ENCODE assay signal across 25 cellular contexts in genomic region chr11:6900327-6900999, GRCh38. TPM values are rescaled to one million over a fixed set of nuclear protein-coding genes. Genes with fewer than 3 reads are reported as not detected.
DNase-seq lines count a peak whose midpoint lies in the region; ATAC-seq and TF ChIP-seq lines count a peak whose summit lies in the region.
"Had no signal": no experiment of that assay in that cellular context is flagged by ENCODE, and none has a peak within 500 bp of the region (broad histone marks: within the 10 kb centered on the region; RNA-seq: fewer than 3 reads in every experiment).

No MANE protein-coding gene starts in this region.

- no peak; the same call in 2 of the 3 replicates for ATAC-seq in RWPE2 (ENCODE audit: low read depth)
- no peak for ATAC-seq in GM19035 (IDR thresholded peaks at IDR 0.05; ENCODE audit: unreplicated experiment)
- no peak for ATAC-seq in Right ventricle myocardium inferior
- ATAC-seq: body of pancreas, esophagus mucosa, lower lobe of right lung had no signal

- H2AFZ ChIP-seq in hepatocyte, result no peak overlapping the region

- no peaks in the 10 kb centered on the region for H3K9me2 ChIP-seq in hepatocyte (replicated peaks; ENCODE audit: insufficient read depth)

- no peak overlapping the region for H3K4me2 ChIP-seq in hepatocyte

- no peak overlapping the region for H3K4me3 Mint-ChIP-seq in activated naive CD4-positive, alpha-beta T cell treated with anti-CD3 and anti-CD28 coated beads, Interleukin-2, amount 10 ng/mL, durations not matched to agents 7 days and 5 days
- H3K4me3 Mint-ChIP-seq: immature natural killer cell, naive B cell had no signal

- no peak overlapping the region for H3K27ac Mint-ChIP-seq in activated naive CD4-positive, alpha-beta T cell treated with anti-CD3 and anti-CD28 coated beads, Interleukin-2, amount 10 ng/mL, durations not matched to agents 7 days and 5 days
- H3K27ac Mint-ChIP-seq: immature natural killer cell, naive B cell had no signal

- no peaks in the 10 kb centered on the region for H4K20me1 ChIP-seq in hepatocyte (ENCODE audit: insufficient read depth, poor library complexity, severe bottlenecking)

- H3K36me3 Mint-ChIP-seq in activated naive CD4-positive, alpha-beta T cell treated with anti-CD3 and anti-CD28 coated beads, Interleukin-2, amount 10 ng/mL, durations not matched to agents 7 days and 5 days, result no peaks in the 10 kb centered on the region
- H3K36me3 Mint-ChIP-seq: immature natural killer cell, naive B cell had no signal

- H3K79me2 ChIP-seq in hepatocyte, result no peaks in the 10 kb centered on the region

- intact Hi-C loops in Right ventricle myocardium inferior (cut with DNase I), result no loop called here

- H3K27ac ChIP-seq in RWPE2 (ENCODE audit: poor library complexity, severe bottlenecking), result no peak overlapping the region
- H3K27ac ChIP-seq in hepatocyte, result no peak overlapping the region
- H3K27ac ChIP-seq in substantia nigra (ENCODE audit: low read depth, low read length, poor library complexity, severe bottlenecking), result no peak overlapping the region
- H3K27ac ChIP-seq: body of pancreas, lower lobe of right lung had no signal

- WGBS in hepatocyte (ENCODE audit: low lambda C conversion rate, missing lambda C conversion rate), result 87% methylated on average over 2 of the region's 2 CpGs

- no peak overlapping the region for H3K4me3 ChIP-seq in RWPE2 (ENCODE audit: severe bottlenecking)
- H3K4me3 ChIP-seq in hepatocyte, result no peak overlapping the region
- H3K4me3 ChIP-seq: body of pancreas, HAP-1, lower lobe of right lung had no signal

- H3K9me3 ChIP-seq in RWPE2 (ENCODE audit: severe bottlenecking) (no peaks in the 10 kb centered on the region), hepatocyte (ENCODE audit: low read depth) (no peaks in the 10 kb centered on the region)
- H3K9me3 ChIP-seq: body of pancreas, HAP-1, lower lobe of right lung had no signal

- peak; percentile 2 for DNase-seq in EL
- DNase-seq in HS-27A (ENCODE audit: low read depth), result peak; percentile 2
- no peak for DNase-seq in RWPE2 (ENCODE audit: low spot score)
- DNase-seq in hepatocyte (ENCODE audit: low spot score), result no peak
- no peak for DNase-seq in activated naive CD4-positive, alpha-beta T cell treated with anti-CD3 and anti-CD28 coated beads, Interleukin-2, amount 10 ng/mL, durations not matched to agents 7 days and 5 days
- DNase-seq in substantia nigra (lab: John Stamatoyannopoulos, UW), result no peak
- DNase-seq in Right ventricle myocardium inferior (ENCODE audit: missing footprints), result no peak
- DNase-seq: activated CD4-positive, alpha-beta T cell treated with anti-CD3 and anti-CD28 coated beads for 4 hours; activated naive CD4-positive, alpha-beta T cell treated with Interleukin-2 at 50 U/mL for 16 hours; body of pancreas; head of caudate nucleus; immature natural killer cell; lower lobe of right lung; naive B cell; NCI-H1436; NCI-H2227 treated with DMSO at 0.1 percent for 48 hours; stimulated activated CD4-positive, alpha-beta T cell treated with anti-CD3 and anti-CD28 coated beads, Interleukin-4, amount 100 ng/mL, for 1 hour; T1000 had no signal

- peaks cover 6% of the 10 kb centered on the region for H3K27me3 Mint-ChIP-seq in activated naive CD4-positive, alpha-beta T cell treated with anti-CD3 and anti-CD28 coated beads, Interleukin-2, amount 10 ng/mL, durations not matched to agents 7 days and 5 days

- no peaks in the 10 kb centered on the region for H3K4me1 Mint-ChIP-seq in activated naive CD4-positive, alpha-beta T cell treated with anti-CD3 and anti-CD28 coated beads, Interleukin-2, amount 10 ng/mL, durations not matched to agents 7 days and 5 days
- H3K4me1 Mint-ChIP-seq: immature natural killer cell, naive B cell had no signal

- H3K9me3 Mint-ChIP-seq in activated naive CD4-positive, alpha-beta T cell treated with anti-CD3 and anti-CD28 coated beads, Interleukin-2, amount 10 ng/mL, durations not matched to agents 7 days and 5 days, result no peaks in the 10 kb centered on the region
- H3K9me3 Mint-ChIP-seq: immature natural killer cell had no signal

- TF ChIP-seq CTCF in RWPE2 (IDR thresholded peaks at IDR 0.05; ENCODE audit: poor library complexity, severe bottlenecking) (peak; percentile 33), hepatocyte (IDR thresholded peaks at IDR 0.05; ENCODE audit: poor library complexity) (peak; percentile 13)

- CTCF ChIA-PET in activated naive CD4-positive, alpha-beta T cell treated with anti-CD3 and anti-CD28 coated beads, Interleukin-2, amount 10 ng/mL, durations not matched to agents 7 days and 5 days (lab: Charles Lee), result no interaction called here

- H3K36me3 ChIP-seq in RWPE2 (ENCODE audit: low read depth), result no peaks in the 10 kb centered on the region
- H3K36me3 ChIP-seq in hepatocyte (replicated peaks; ENCODE audit: insufficient read depth, low read depth), result no peaks in the 10 kb centered on the region
- H3K36me3 ChIP-seq: HAP-1, lower lobe of right lung had no signal

- H3K4me1 ChIP-seq in RWPE2 (ENCODE audit: insufficient read depth, poor library complexity, severe bottlenecking) (no peaks in the 10 kb centered on the region), hepatocyte (ENCODE audit: insufficient read depth) (no peaks in the 10 kb centered on the region)
- H3K4me1 ChIP-seq: body of pancreas, lower lobe of right lung had no signal

- H3K27me3 ChIP-seq in RWPE2 (ENCODE audit: insufficient read depth, poor library complexity, severe bottlenecking) (no peaks in the 10 kb centered on the region), hepatocyte (no peaks in the 10 kb centered on the region)
- H3K27me3 ChIP-seq: body of pancreas had no signal

RNA-seq across cellular contexts. Expression of gene OR2D2, which starts 8.2 kb away (rescaled TPM):
- total RNA-seq in hepatocyte (0.24 and 0.30 TPM in 2 replicates), Right ventricle myocardium inferior (not detected)
- not detected in 2 replicates for polyA plus RNA-seq in hepatocyte
- total RNA-seq: LHCN-M2, lower lobe of right lung, skeletal muscle tissue, subcutaneous adipose tissue had no signal
- polyA plus RNA-seq: immature natural killer cell had no signal

RNA-seq across cellular contexts. Expression of gene OR2D3, which starts 20.3 kb away (rescaled TPM):
- not detected in 2 replicates for total RNA-seq in hepatocyte
- polyA plus RNA-seq in hepatocyte, result 0.15 TPM in 1 of 2 replicates, not detected in the other
- total RNA-seq in Right ventricle myocardium inferior, result not detected
- total RNA-seq: body of pancreas, dermis microvascular lymphatic vessel endothelial cell, esophagus mucosa, LHCN-M2, lower lobe of right lung, skeletal muscle tissue, subcutaneous adipose tissue had no signal
- polyA plus RNA-seq: immature natural killer cell had no signal

RNA-seq across cellular contexts. Expression of gene OR10A4, which starts 24.0 kb away (rescaled TPM):
- total RNA-seq in hepatocyte (not detected in 2 replicates), Right ventricle myocardium inferior (not detected)
- polyA plus RNA-seq in hepatocyte, result not detected in 2 replicates
- total RNA-seq: body of pancreas, dermis microvascular lymphatic vessel endothelial cell, esophagus mucosa, LHCN-M2, lower lobe of right lung, skeletal muscle tissue, subcutaneous adipose tissue had no signal
- polyA plus RNA-seq: immature natural killer cell had no signal

RNA-seq across cellular contexts. Expression of gene ZNF215, which starts 25.8 kb away (rescaled TPM):
- total RNA-seq in hepatocyte (3.3 and 3.6 TPM in 2 replicates), Right ventricle myocardium inferior (0.60 TPM)
- 1.2 and 2.0 TPM in 2 replicates for polyA plus RNA-seq in hepatocyte
- polyA plus RNA-seq: immature natural killer cell had no signal

RNA-seq across cellular contexts. Expression of gene OR10A2, which starts 37.6 kb away (rescaled TPM):
- total RNA-seq in hepatocyte, result not detected in 2 replicates
- polyA plus RNA-seq in hepatocyte, result 0.04 and 0.12 TPM in 2 replicates
- not detected for total RNA-seq in Right ventricle myocardium inferior
- total RNA-seq: body of pancreas, dermis microvascular lymphatic vessel endothelial cell, esophagus mucosa, LHCN-M2, lower lobe of right lung, skeletal muscle tissue, subcutaneous adipose tissue had no signal
- polyA plus RNA-seq: immature natural killer cell had no signal

Comparison
In these comparisons a context has a peak if more than half of its experiments do, and no peak if none do; other contexts are left out.
1. DNase-seq: peak in EL (single experiment) and HS-27A (single experiment); none in RWPE2 (single experiment), hepatocyte (single experiment), activated naive CD4-positive, alpha-beta T cell treated with anti-CD3 and anti-CD28 coated beads, Interleukin-2, amount 10 ng/mL, durations not matched to agents 7 days and 5 days (single experiment), substantia nigra (0 of 49) and Right ventricle myocardium inferior (single experiment).